1 cellular context compared by ENCODE assay signal in the genomic region with DNA sequence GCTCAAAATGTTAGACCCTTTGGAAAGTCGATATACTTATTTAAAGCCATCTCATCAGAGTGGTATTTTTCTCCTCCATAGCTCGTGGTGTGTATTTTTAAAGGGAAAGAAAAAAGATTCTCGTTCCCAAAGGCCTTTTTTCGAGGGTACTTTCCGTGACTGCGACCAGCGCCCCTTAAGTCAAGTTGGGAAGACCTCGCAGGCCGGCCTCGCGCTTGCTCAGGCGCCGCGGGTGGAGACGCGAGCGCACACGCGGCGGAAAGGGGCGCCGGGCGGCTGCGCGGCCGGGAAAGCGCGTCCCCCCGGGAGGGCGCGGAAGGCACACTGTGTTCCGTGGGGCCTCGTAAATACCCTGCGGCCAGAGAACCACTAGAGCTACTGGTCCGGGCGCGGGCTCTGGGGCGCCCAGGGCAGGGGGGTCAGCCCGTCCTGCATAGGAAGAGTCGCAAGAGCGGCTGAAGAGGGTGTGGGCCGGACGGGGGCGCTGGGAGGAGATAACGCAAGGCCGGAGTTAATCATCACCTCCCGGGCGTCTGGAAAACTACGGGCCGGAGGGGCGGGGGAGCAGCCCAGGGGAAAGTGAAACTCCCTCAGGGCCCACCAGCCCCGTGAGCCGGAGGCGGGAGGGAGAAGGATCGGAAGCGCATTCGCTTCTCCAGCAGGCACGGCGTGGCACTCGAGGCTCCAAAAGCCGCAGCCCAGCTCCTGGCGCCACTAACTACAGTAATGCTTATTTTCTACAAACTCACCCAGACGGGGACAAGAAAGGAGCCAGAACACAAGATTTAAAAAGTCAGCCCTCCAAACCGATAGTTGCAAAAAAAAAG.
TF ChIP-seq lines count a peak whose summit lies in the region.

No MANE protein-coding gene starts in this region.

TF ChIP-seq in K562, 482 proteins besides CTCF, POLR2A, EP300 and RAD21 (continued from another document and continues in another):
- TF ChIP-seq ZNF644 (tag; IDR thresholded peaks at IDR 0.05; ENCODE audit: low read depth): no peak
- TF ChIP-seq RBM14 (IDR thresholded peaks at IDR 0.05; ENCODE audit: borderline replicate concordance, insufficient read depth, low read depth, low read length): no peak
- no peak for TF ChIP-seq NFRKB (IDR thresholded peaks at IDR 0.05; ENCODE audit: low read depth)
- TF ChIP-seq NR3C1 (CRISPR knock-in tag; IDR thresholded peaks at IDR 0.05): no peak
- no peak for TF ChIP-seq DMBX1 (CRISPR knock-in tag; IDR thresholded peaks at IDR 0.05; ENCODE audit: borderline replicate concordance)
- no peak for TF ChIP-seq ZNF764 (CRISPR knock-in tag; IDR thresholded peaks at IDR 0.05; ENCODE audit: low read depth)
- no peak for TF ChIP-seq MBD2 (IDR thresholded peaks at IDR 0.05; ENCODE audit: borderline replicate concordance, low read depth)
- TF ChIP-seq, protein P1, sequence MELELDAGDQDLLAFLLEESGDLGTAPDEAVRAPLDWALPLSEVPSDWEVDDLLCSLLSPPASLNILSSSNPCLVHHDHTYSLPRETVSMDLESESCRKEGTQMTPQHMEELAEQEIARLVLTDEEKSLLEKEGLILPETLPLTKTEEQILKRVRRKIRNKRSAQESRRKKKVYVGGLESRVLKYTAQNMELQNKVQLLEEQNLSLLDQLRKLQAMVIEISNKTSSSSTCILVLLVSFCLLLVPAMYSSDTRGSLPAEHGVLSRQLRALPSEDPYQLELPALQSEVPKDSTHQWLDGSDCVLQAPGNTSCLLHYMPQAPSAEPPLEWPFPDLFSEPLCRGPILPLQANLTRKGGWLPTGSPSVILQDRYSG (tag; conservative IDR thresholded peaks at IDR 0.05; ENCODE audit: low read depth): no peak
- peak; percentile 69 for TF ChIP-seq CTBP1 (IDR thresholded peaks at IDR 0.05; ENCODE audit: borderline replicate concordance)
- no peak for TF ChIP-seq POLR2AphosphoS2 (IDR thresholded peaks at IDR 0.05; ENCODE audit: low read length)
- TF ChIP-seq ZNF668 (CRISPR knock-in tag; IDR thresholded peaks at IDR 0.05): no peak
- no peak for TF ChIP-seq KLF10 (CRISPR knock-in tag; IDR thresholded peaks at IDR 0.05)
- TF ChIP-seq BDP1 (IDR thresholded peaks at IDR 0.05; ENCODE audit: insufficient read depth, insufficient read length): no peak
- TF ChIP-seq GABPA (tag; conservative IDR thresholded peaks at IDR 0.05; ENCODE audit: low read depth): no peak
- peak; percentile 23; the same call in 1 of the 2 replicates for TF ChIP-seq ESRRA (IDR thresholded peaks at IDR 0.05; ENCODE audit: borderline replicate concordance, low read depth)
- TF ChIP-seq NFE2 (IDR thresholded peaks at IDR 0.05; ENCODE audit: low read depth): no peak
- TF ChIP-seq, protein P2, sequence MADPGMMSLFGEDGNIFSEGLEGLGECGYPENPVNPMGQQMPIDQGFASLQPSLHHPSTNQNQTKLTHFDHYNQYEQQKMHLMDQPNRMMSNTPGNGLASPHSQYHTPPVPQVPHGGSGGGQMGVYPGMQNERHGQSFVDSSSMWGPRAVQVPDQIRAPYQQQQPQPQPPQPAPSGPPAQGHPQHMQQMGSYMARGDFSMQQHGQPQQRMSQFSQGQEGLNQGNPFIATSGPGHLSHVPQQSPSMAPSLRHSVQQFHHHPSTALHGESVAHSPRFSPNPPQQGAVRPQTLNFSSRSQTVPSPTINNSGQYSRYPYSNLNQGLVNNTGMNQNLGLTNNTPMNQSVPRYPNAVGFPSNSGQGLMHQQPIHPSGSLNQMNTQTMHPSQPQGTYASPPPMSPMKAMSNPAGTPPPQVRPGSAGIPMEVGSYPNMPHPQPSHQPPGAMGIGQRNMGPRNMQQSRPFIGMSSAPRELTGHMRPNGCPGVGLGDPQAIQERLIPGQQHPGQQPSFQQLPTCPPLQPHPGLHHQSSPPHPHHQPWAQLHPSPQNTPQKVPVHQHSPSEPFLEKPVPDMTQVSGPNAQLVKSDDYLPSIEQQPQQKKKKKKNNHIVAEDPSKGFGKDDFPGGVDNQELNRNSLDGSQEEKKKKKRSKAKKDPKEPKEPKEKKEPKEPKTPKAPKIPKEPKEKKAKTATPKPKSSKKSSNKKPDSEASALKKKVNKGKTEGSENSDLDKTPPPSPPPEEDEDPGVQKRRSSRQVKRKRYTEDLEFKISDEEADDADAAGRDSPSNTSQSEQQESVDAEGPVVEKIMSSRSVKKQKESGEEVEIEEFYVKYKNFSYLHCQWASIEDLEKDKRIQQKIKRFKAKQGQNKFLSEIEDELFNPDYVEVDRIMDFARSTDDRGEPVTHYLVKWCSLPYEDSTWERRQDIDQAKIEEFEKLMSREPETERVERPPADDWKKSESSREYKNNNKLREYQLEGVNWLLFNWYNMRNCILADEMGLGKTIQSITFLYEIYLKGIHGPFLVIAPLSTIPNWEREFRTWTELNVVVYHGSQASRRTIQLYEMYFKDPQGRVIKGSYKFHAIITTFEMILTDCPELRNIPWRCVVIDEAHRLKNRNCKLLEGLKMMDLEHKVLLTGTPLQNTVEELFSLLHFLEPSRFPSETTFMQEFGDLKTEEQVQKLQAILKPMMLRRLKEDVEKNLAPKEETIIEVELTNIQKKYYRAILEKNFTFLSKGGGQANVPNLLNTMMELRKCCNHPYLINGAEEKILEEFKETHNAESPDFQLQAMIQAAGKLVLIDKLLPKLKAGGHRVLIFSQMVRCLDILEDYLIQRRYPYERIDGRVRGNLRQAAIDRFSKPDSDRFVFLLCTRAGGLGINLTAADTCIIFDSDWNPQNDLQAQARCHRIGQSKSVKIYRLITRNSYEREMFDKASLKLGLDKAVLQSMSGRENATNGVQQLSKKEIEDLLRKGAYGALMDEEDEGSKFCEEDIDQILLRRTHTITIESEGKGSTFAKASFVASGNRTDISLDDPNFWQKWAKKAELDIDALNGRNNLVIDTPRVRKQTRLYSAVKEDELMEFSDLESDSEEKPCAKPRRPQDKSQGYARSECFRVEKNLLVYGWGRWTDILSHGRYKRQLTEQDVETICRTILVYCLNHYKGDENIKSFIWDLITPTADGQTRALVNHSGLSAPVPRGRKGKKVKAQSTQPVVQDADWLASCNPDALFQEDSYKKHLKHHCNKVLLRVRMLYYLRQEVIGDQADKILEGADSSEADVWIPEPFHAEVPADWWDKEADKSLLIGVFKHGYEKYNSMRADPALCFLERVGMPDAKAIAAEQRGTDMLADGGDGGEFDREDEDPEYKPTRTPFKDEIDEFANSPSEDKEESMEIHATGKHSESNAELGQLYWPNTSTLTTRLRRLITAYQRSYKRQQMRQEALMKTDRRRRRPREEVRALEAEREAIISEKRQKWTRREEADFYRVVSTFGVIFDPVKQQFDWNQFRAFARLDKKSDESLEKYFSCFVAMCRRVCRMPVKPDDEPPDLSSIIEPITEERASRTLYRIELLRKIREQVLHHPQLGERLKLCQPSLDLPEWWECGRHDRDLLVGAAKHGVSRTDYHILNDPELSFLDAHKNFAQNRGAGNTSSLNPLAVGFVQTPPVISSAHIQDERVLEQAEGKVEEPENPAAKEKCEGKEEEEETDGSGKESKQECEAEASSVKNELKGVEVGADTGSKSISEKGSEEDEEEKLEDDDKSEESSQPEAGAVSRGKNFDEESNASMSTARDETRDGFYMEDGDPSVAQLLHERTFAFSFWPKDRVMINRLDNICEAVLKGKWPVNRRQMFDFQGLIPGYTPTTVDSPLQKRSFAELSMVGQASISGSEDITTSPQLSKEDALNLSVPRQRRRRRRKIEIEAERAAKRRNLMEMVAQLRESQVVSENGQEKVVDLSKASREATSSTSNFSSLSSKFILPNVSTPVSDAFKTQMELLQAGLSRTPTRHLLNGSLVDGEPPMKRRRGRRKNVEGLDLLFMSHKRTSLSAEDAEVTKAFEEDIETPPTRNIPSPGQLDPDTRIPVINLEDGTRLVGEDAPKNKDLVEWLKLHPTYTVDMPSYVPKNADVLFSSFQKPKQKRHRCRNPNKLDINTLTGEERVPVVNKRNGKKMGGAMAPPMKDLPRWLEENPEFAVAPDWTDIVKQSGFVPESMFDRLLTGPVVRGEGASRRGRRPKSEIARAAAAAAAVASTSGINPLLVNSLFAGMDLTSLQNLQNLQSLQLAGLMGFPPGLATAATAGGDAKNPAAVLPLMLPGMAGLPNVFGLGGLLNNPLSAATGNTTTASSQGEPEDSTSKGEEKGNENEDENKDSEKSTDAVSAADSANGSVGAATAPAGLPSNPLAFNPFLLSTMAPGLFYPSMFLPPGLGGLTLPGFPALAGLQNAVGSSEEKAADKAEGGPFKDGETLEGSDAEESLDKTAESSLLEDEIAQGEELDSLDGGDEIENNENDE (IDR thresholded peaks at IDR 0.05; ENCODE audit: low read depth, low read length): no peak
- TF ChIP-seq HDAC3 (IDR thresholded peaks at IDR 0.05; ENCODE audit: borderline replicate concordance, partially characterized antibody): no peak
- TF ChIP-seq, protein P3, sequence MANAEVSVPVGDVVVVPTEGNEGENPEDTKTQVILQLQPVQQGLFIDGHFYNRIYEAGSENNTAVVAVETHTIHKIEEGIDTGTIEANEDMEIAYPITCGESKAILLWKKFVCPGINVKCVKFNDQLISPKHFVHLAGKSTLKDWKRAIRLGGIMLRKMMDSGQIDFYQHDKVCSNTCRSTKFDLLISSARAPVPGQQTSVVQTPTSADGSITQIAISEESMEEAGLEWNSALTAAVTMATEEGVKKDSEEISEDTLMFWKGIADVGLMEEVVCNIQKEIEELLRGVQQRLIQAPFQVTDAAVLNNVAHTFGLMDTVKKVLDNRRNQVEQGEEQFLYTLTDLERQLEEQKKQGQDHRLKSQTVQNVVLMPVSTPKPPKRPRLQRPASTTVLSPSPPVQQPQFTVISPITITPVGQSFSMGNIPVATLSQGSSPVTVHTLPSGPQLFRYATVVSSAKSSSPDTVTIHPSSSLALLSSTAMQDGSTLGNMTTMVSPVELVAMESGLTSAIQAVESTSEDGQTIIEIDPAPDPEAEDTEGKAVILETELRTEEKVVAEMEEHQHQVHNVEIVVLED (CRISPR knock-in tag; IDR thresholded peaks at IDR 0.05): no peak
- TF ChIP-seq, protein P4, sequence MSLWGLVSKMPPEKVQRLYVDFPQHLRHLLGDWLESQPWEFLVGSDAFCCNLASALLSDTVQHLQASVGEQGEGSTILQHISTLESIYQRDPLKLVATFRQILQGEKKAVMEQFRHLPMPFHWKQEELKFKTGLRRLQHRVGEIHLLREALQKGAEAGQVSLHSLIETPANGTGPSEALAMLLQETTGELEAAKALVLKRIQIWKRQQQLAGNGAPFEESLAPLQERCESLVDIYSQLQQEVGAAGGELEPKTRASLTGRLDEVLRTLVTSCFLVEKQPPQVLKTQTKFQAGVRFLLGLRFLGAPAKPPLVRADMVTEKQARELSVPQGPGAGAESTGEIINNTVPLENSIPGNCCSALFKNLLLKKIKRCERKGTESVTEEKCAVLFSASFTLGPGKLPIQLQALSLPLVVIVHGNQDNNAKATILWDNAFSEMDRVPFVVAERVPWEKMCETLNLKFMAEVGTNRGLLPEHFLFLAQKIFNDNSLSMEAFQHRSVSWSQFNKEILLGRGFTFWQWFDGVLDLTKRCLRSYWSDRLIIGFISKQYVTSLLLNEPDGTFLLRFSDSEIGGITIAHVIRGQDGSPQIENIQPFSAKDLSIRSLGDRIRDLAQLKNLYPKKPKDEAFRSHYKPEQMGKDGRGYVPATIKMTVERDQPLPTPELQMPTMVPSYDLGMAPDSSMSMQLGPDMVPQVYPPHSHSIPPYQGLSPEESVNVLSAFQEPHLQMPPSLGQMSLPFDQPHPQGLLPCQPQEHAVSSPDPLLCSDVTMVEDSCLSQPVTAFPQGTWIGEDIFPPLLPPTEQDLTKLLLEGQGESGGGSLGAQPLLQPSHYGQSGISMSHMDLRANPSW (CRISPR knock-in tag; IDR thresholded peaks at IDR 0.05): no peak
- no peak for TF ChIP-seq CAMTA2 (CRISPR knock-in tag; conservative IDR thresholded peaks at IDR 0.05)
- TF ChIP-seq, protein P5, sequence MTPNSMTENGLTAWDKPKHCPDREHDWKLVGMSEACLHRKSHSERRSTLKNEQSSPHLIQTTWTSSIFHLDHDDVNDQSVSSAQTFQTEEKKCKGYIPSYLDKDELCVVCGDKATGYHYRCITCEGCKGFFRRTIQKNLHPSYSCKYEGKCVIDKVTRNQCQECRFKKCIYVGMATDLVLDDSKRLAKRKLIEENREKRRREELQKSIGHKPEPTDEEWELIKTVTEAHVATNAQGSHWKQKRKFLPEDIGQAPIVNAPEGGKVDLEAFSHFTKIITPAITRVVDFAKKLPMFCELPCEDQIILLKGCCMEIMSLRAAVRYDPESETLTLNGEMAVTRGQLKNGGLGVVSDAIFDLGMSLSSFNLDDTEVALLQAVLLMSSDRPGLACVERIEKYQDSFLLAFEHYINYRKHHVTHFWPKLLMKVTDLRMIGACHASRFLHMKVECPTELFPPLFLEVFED (CRISPR knock-in tag; conservative IDR thresholded peaks at IDR 0.05): no peak
- no peak for TF ChIP-seq TEAD2 (tag; IDR thresholded peaks at IDR 0.05)
- TF ChIP-seq NCOA2 (IDR thresholded peaks at IDR 0.05; ENCODE audit: partially characterized antibody in 2 of 2): no peak
- TF ChIP-seq BMI1 (IDR thresholded peaks at IDR 0.05; ENCODE audit: low read length): no peak
- no peak for TF ChIP-seq ZFP36 (IDR thresholded peaks at IDR 0.05; ENCODE audit: low read depth, low read length, partially characterized antibody)
- no peak for TF ChIP-seq NR4A1 (CRISPR knock-in tag; IDR thresholded peaks at IDR 0.05)
- 0 out of 2 replicates have a peak, but pooled peaks have one; percentile 60 for TF ChIP-seq NR4A1 (tag; IDR thresholded peaks at IDR 0.05)
- TF ChIP-seq HEY1 (CRISPR knock-in tag; IDR thresholded peaks at IDR 0.05; ENCODE audit: borderline replicate concordance): no peak
- TF ChIP-seq SRF (CRISPR knock-in tag; IDR thresholded peaks at IDR 0.05): peak in 1 of 2 experiments; percentile 47; a peak in 1 of 4 replicates
- no peak for TF ChIP-seq GATA2 (CRISPR knock-in tag; IDR thresholded peaks at IDR 0.05)
- TF ChIP-seq, protein P6, sequence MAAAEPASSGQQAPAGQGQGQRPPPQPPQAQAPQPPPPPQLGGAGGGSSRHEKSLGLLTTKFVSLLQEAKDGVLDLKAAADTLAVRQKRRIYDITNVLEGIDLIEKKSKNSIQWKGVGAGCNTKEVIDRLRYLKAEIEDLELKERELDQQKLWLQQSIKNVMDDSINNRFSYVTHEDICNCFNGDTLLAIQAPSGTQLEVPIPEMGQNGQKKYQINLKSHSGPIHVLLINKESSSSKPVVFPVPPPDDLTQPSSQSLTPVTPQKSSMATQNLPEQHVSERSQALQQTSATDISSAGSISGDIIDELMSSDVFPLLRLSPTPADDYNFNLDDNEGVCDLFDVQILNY (CRISPR knock-in tag; IDR thresholded peaks at IDR 0.05): no peak
- peak; percentile 89 for TF ChIP-seq ZFX (CRISPR knock-in tag; IDR thresholded peaks at IDR 0.05)
- TF ChIP-seq RB1 (IDR thresholded peaks at IDR 0.05; ENCODE audit: low read depth): no peak
- TF ChIP-seq, protein P7, sequence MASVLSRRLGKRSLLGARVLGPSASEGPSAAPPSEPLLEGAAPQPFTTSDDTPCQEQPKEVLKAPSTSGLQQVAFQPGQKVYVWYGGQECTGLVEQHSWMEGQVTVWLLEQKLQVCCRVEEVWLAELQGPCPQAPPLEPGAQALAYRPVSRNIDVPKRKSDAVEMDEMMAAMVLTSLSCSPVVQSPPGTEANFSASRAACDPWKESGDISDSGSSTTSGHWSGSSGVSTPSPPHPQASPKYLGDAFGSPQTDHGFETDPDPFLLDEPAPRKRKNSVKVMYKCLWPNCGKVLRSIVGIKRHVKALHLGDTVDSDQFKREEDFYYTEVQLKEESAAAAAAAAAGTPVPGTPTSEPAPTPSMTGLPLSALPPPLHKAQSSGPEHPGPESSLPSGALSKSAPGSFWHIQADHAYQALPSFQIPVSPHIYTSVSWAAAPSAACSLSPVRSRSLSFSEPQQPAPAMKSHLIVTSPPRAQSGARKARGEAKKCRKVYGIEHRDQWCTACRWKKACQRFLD (CRISPR knock-in tag; IDR thresholded peaks at IDR 0.05): no peak
- no peak for TF ChIP-seq SAP30 (IDR thresholded peaks at IDR 0.05; ENCODE audit: borderline replicate concordance, insufficient read depth, low read depth, low read length, poor library complexity, severe bottlenecking)
